Comparison of ENCODE assay signal across 17 cellular contexts in genomic region chr5:73150872-73151271, GRCh38. TPM values are rescaled to one million over a fixed set of nuclear protein-coding genes. Genes with fewer than 3 reads are reported as not detected.
DNase-seq lines count a peak whose midpoint lies in the region; ATAC-seq, FAIRE-seq and TF ChIP-seq lines count a peak whose summit lies in the region.
"Had no signal": no experiment of that assay in that cellular context is flagged by ENCODE, and none has a peak within 500 bp of the region (broad histone marks: within the 10 kb centered on the region; RNA-seq: fewer than 3 reads in every experiment).

No MANE protein-coding gene starts in this region.

- no peak overlapping the region for H3K18ac ChIP-seq in IMR-90 (ENCODE audit: low read depth, low read length)
- no peak overlapping the region for H3K18ac ChIP-seq in H1 (ENCODE audit: extremely low read depth, low read length)

- H3K23ac ChIP-seq in IMR-90 (ENCODE audit: low read depth, low read length), result no peak overlapping the region
- H3K23ac ChIP-seq in H1 (ENCODE audit: insufficient read length), result no peak overlapping the region

- H2BK12ac ChIP-seq in H1 (ENCODE audit: low read depth, low read length), result no peak overlapping the region

- H3K79me1 ChIP-seq in IMR-90 (ENCODE audit: low read depth in 1 of 2, low read length in 2 of 2) (no peaks in the 10 kb centered on the region), H1 (ENCODE audit: low read depth, low read length) (no peaks in the 10 kb centered on the region)

- H2BK20ac ChIP-seq in IMR-90 (ENCODE audit: low read depth, low read length) (no peak overlapping the region), H1 (ENCODE audit: low read length) (no peak overlapping the region)

- no peak overlapping the region for H3K14ac ChIP-seq in IMR-90 (replicated peaks; ENCODE audit: low read depth, low read length)
- no peak overlapping the region for H3K14ac ChIP-seq in H1 (ENCODE audit: insufficient read length)

- no peak overlapping the region for H2AK9ac ChIP-seq in IMR-90 (replicated peaks; ENCODE audit: low read depth, low read length, poor library complexity)

- no peak overlapping the region for H2BK120ac ChIP-seq in IMR-90 (ENCODE audit: low read depth, low read length)
- H2BK120ac ChIP-seq in H1 (replicated peaks; ENCODE audit: low read depth, low read length), result no peak overlapping the region

- TF ChIP-seq CTCF in IMR-90 (conservative IDR thresholded peaks at IDR 0.05; ENCODE audit: low read depth, low read length), result no peak
- TF ChIP-seq CTCF in H1 (IDR thresholded peaks at IDR 0.05; ENCODE audit: control extremely low read depth in 1 of 3, insufficient read depth in 1 of 3, low read depth in 1 of 3, low read length in 3 of 3), result no peak

- H4K5ac ChIP-seq in IMR-90 (ENCODE audit: low read depth, low read length), result no peak overlapping the region
- no peak overlapping the region for H4K5ac ChIP-seq in H1 (ENCODE audit: insufficient read length, low read depth, low read length)

- peak overlapping the region; percentile 29 for H2AFZ ChIP-seq in IMR-90 (replicated peaks; ENCODE audit: low read length, poor library complexity)
- peak overlapping the region; percentile 65; the same call in 1 of the 2 replicates for H2AFZ ChIP-seq in H1 (ENCODE audit: low read length)

- intact Hi-C loops in IMR-90 (cut with micrococcal nuclease), result no loop called here

- no peak overlapping the region for H4K8ac ChIP-seq in IMR-90 (ENCODE audit: low read depth in 2 of 2, low read length in 2 of 2)
- H4K8ac ChIP-seq in H1 (ENCODE audit: extremely low read depth, insufficient read depth, low read length), result no peak overlapping the region

- no peak for TF ChIP-seq EP300 in H1 (IDR thresholded peaks at IDR 0.05; ENCODE audit: borderline replicate concordance in 1 of 2, low read depth in 2 of 2, low read length in 2 of 2)

- H3K27ac ChIP-seq in IMR-90 (ENCODE audit: insufficient read depth, low read length) (no peak overlapping the region), H1 (ENCODE audit: low read depth, low read length) (no peak overlapping the region), mucosa of rectum (ENCODE audit: low read depth in 2 of 2, low read length in 2 of 2) (peak overlapping the region; percentile 38 to 44), small intestine (ENCODE audit: low read depth in 1 of 2, low read length in 1 of 2) (peak overlapping the region in 1 of 2 donors; percentile 37)
- H3K27ac ChIP-seq: BLaER1 treated with 17β-estradiol and CSF1 and Interleukin-3, amounts not matched to agents 10 nM and 100 nM had no signal

- H4K91ac ChIP-seq in IMR-90 (ENCODE audit: insufficient read depth, low read depth, low read length) (no peak overlapping the region), H1 (replicated peaks; ENCODE audit: insufficient read length, low read length) (no peak overlapping the region)

- H2AK5ac ChIP-seq in IMR-90 (ENCODE audit: low read depth, low read length), result no peak overlapping the region
- H2AK5ac ChIP-seq in H1 (ENCODE audit: low read depth, low read length), result no peak overlapping the region

- H2BK5ac ChIP-seq in IMR-90 (ENCODE audit: low read depth, low read length, poor library complexity, severe bottlenecking) (no peak overlapping the region), H1 (ENCODE audit: low read depth, low read length) (no peak overlapping the region)

- TF ChIP-seq RAD21 in IMR-90 (IDR thresholded peaks at IDR 0.05; ENCODE audit: low read length) (no peak), H1 (IDR thresholded peaks at IDR 0.05 in 1 of 2, conservative IDR thresholded peaks at IDR 0.05 in 1 of 2; ENCODE audit: low read depth in 2 of 2, low read length in 2 of 2) (no peak)

- H2BK15ac ChIP-seq in IMR-90 (ENCODE audit: low read depth, low read length) (no peak overlapping the region), H1 (ENCODE audit: low read length) (no peak overlapping the region)

- H3K9me3 ChIP-seq in IMR-90 (ENCODE audit: control insufficient read depth, insufficient read depth, low read length), result no peaks in the 10 kb centered on the region
- H3K9me3 ChIP-seq in H1 (ENCODE audit: insufficient read depth in 2 of 2, low read depth in 1 of 2, low read length in 1 of 2), result no peaks in the 10 kb centered on the region
- no peaks in the 10 kb centered on the region for H3K9me3 ChIP-seq in mucosa of rectum (ENCODE audit: control insufficient read depth in 2 of 2, low read length in 2 of 2)
- no peaks in the 10 kb centered on the region for H3K9me3 ChIP-seq in small intestine (ENCODE audit: control insufficient read depth, low read depth)
- H3K9me3 ChIP-seq: BLaER1 treated with 17β-estradiol and CSF1 and Interleukin-3, amounts not matched to agents 10 nM and 100 nM had no signal

- H3K9ac ChIP-seq in IMR-90 (ENCODE audit: low read depth, low read length) (no peak overlapping the region), H1 (replicated peaks in 1 of 4; ENCODE audit: extremely low read depth in 1 of 4, low read depth in 3 of 4, low read length in 3 of 4) (no peak overlapping the region), mucosa of rectum (ENCODE audit: low read depth in 1 of 2, low read length in 2 of 2) (peak overlapping the region in 1 of 2 donors; percentile 29)
- H3K9ac ChIP-seq: BLaER1 treated with 17β-estradiol and CSF1 and Interleukin-3, amounts not matched to agents 10 nM and 100 nM had no signal

- H3K27me3 ChIP-seq in IMR-90 (ENCODE audit: control insufficient read depth, insufficient read depth, low read length) (peaks cover 3% of the 10 kb centered on the region), H1 (replicated peaks in 1 of 4; ENCODE audit: control insufficient read depth in 3 of 4, extremely low read depth in 1 of 4, insufficient read depth in 3 of 4, low read length in 3 of 4) (no peaks in the 10 kb centered on the region), mucosa of rectum (ENCODE audit: control insufficient read depth in 2 of 2, insufficient read depth in 2 of 2, low read length in 2 of 2) (no peaks in the 10 kb centered on the region), small intestine (ENCODE audit: control insufficient read depth in 2 of 2, insufficient read depth in 2 of 2, low read length in 2 of 2) (no peaks in the 10 kb centered on the region)

- ATAC-seq in IMR-90 (ENCODE audit: low read depth) (no peak), GM21717 (IDR thresholded peaks at IDR 0.05; ENCODE audit: unreplicated experiment) (no peak)

- CTCF ChIA-PET in IMR-90 (lab: Yijun Ruan, JAX) (no interaction called here), H1 (lab: Charles Lee; ENCODE audit: partially characterized antibody) (interaction anchor here (1.1 to 3.6 kb wide), 7 partner anchors 14 to 67 kb away, joined by 3 to 39 read pairs (median 12); partner anchors contain the start of gene TMEM174)

- TF ChIP-seq POLR2A in IMR-90 (IDR thresholded peaks at IDR 0.05; ENCODE audit: low read depth, low read length), result no peak
- TF ChIP-seq POLR2A in H1 (IDR thresholded peaks at IDR 0.05; ENCODE audit: control extremely low read depth in 1 of 2, low read depth in 2 of 2, low read length in 2 of 2), result no peak

- H3K4me1 ChIP-seq in IMR-90 (ENCODE audit: control insufficient read depth, insufficient read depth, low read length) (peaks cover 3% of the 10 kb centered on the region; the same call in 1 of the 2 replicates), H1 (replicated peaks in 1 of 4; ENCODE audit: control insufficient read depth in 3 of 4, insufficient read depth in 4 of 4, low read length in 3 of 4) (peaks cover 0 to 2% (median under 1%) of the 10 kb centered on the region in 4 experiments; a peak in 1 of 7 replicates), mucosa of rectum (ENCODE audit: control insufficient read depth in 2 of 2, insufficient read depth in 2 of 2, low read length in 2 of 2) (peaks cover 12 to 19% of the 10 kb centered on the region in 2 donors), small intestine (ENCODE audit: control insufficient read depth in 2 of 2, insufficient read depth in 1 of 2, low read depth in 1 of 2, low read length in 1 of 2) (peaks cover 0 to 3% of the 10 kb centered on the region in 2 donors)

- in situ Hi-C loops in IMR-90 (cut with MboI; ENCODE audit: low sequenced_read_pairs), result no loop called here

- dilution Hi-C loops in IMR-90 (cut with HindIII; ENCODE audit: low sequenced_read_pairs, unreplicated experiment), result no loop called here

- no peak overlapping the region for H3K4me3 ChIP-seq in IMR-90 (ENCODE audit: insufficient read depth, low read depth, low read length)
- H3K4me3 ChIP-seq in H1 (ENCODE audit: extremely low read depth in 1 of 4, insufficient read depth in 2 of 4, low read depth in 3 of 4, low read length in 4 of 4), result no peak overlapping the region
- H3K4me3 ChIP-seq in mucosa of rectum (ENCODE audit: low read length in 2 of 2), result no peak overlapping the region
- H3K4me3 ChIP-seq in small intestine (ENCODE audit: low read depth in 1 of 2, low read length in 2 of 2), result no peak overlapping the region
- H3K4me3 ChIP-seq: BLaER1 treated with 17β-estradiol and CSF1 and Interleukin-3, amounts not matched to agents 10 nM and 100 nM had no signal

- H3K9me1 ChIP-seq in IMR-90 (ENCODE audit: insufficient read depth, low read length), result 0 out of 2 replicates have a peak, but pooled peaks cover 3% of the 10 kb centered on the region

- H3K56ac ChIP-seq in IMR-90 (ENCODE audit: extremely low read depth, insufficient read depth, low read length) (no peak overlapping the region), H1 (replicated peaks; ENCODE audit: insufficient read length, low read depth, low read length) (no peak overlapping the region)

- H3K4me2 ChIP-seq in IMR-90 (ENCODE audit: low read depth, low read length) (no peak overlapping the region), H1 (ENCODE audit: insufficient read depth in 1 of 2, low read depth in 2 of 2, low read length in 2 of 2) (no peak overlapping the region)
- H3K4me2 ChIP-seq: BLaER1 treated with 17β-estradiol and CSF1 and Interleukin-3, amounts not matched to agents 10 nM and 100 nM had no signal

- 50% methylated on average over 2 of the region's 7 CpGs; no CpG with 5 or more reads in 1 of the 2 experiments for WGBS in IMR-90 (ENCODE audit: extremely low coverage in 2 of 2, insufficient read length in 1 of 2), 2 experiments
- whole genome bisulfite sequencing in H1 (ENCODE audit: extremely low coverage in 1 of 2, insufficient coverage in 1 of 2, insufficient read length in 1 of 2, insufficient replicate concordance in 2 of 2, low coverage in 1 of 2, low lambda C conversion rate in 2 of 2, missing lambda C conversion rate in 1 of 2), 2 experiments, result 81% methylated on average over 7 of the region's 7 CpGs; no CpG with 5 or more reads in 1 of the 2 experiments
- WGBS in small intestine, 3 donors, result 23 to 54% (median 34%) methylated on average over 7 of the region's 7 CpGs

- H3K36me3 ChIP-seq in IMR-90 (ENCODE audit: control insufficient read depth, insufficient read depth, low read length) (no peaks in the 10 kb centered on the region), H1 (ENCODE audit: control insufficient read depth in 2 of 4, insufficient read depth in 4 of 4, low read length in 3 of 4) (no peaks in the 10 kb centered on the region), mucosa of rectum (ENCODE audit: control insufficient read depth in 2 of 2, insufficient read depth in 2 of 2, low read length in 2 of 2) (no peaks in the 10 kb centered on the region), small intestine (ENCODE audit: control insufficient read depth in 2 of 2, insufficient read depth in 2 of 2, low read length in 2 of 2) (no peaks in the 10 kb centered on the region)
- H3K36me3 ChIP-seq: BLaER1 treated with 17β-estradiol and CSF1 and Interleukin-3, amounts not matched to agents 10 nM and 100 nM had no signal

- DNase-seq in IMR-90 (no peak), H1 (ENCODE audit: low read depth in 1 of 2, low spot score in 2 of 2) (no peak), small intestine (peak; percentile 79), GF-D8 (lab: John Stamatoyannopoulos, UW) (no peak), NCI-H226 (no peak), GM19240 (ENCODE audit: insufficient read length, low spot score) (no peak)
- DNase-seq: ACHN; CD4-positive, CD25-positive, alpha-beta regulatory T cell; DMS53; H7 had no signal

- POLR2A ChIA-PET in IMR-90 (lab: Charles Lee; ENCODE audit: unreplicated experiment) (no interaction called here), H1 (lab: Charles Lee; ENCODE audit: partially characterized antibody) (no interaction called here)

- no peaks in the 10 kb centered on the region for H3K23me2 ChIP-seq in H1 (ENCODE audit: low read depth, low read length)

- FAIRE-seq in H1 (lab: Jason Lieb, UNC) (no peak), small intestine (lab: Jason Lieb, UNC) (no peak)
- FAIRE-seq: GM12892, GM19239 had no signal

- no peaks in the 10 kb centered on the region for H3K79me2 ChIP-seq in H1 (ENCODE audit: control insufficient read depth in 1 of 2, insufficient read depth in 2 of 2, low read length in 2 of 2)

- no peaks in the 10 kb centered on the region for H4K20me1 ChIP-seq in IMR-90 (ENCODE audit: insufficient read depth, low read length)
- no peaks in the 10 kb centered on the region for H4K20me1 ChIP-seq in H1 (replicated peaks in 1 of 2; ENCODE audit: control insufficient read depth in 1 of 2, insufficient read depth in 2 of 2, low read length in 2 of 2)

- H3K4ac ChIP-seq in IMR-90 (ENCODE audit: low read depth, low read length) (no peak overlapping the region), H1 (replicated peaks; ENCODE audit: insufficient read length, low read depth, low read length) (no peak overlapping the region)

- no TSS peak for BruUV-seq in IMR-90 (replicated peaks; lab: Mats Ljungman, UMichigan)

RNA-seq across cellular contexts. Expression of gene TMEM174, which starts 22.1 kb away (rescaled TPM):
- not detected in 2 replicates for total RNA-seq in IMR-90 (2012; rRNA removed)
- polyA plus RNA-seq in IMR-90 (2012; rRNA removed) (not detected in 2 replicates), H1 (2011; rRNA removed) (not detected in 2 replicates), small intestine (not detected)
- not detected in 2 replicates for polyA plus RNA-seq in IMR-90 (2012; cell fraction: cytosol; rRNA removed)
- not detected in 2 replicates for polyA plus RNA-seq in IMR-90 (2012; cell fraction: nucleus; rRNA removed; ENCODE audit: low replicate concordance)
- not detected in 2 replicates for total RNA-seq in H1 (2021; fragmentation: NEBNext Ultra II Directional; extraction: Animal tissue kit (Norgen Biotek cat#: 25700))
- polyA plus RNA-seq in H1 (2011; cell fraction: cytosol; rRNA removed), result not detected
- not detected for polyA plus RNA-seq in H1 (2011; cell fraction: nucleus; rRNA removed)
- polyA plus RNA-seq in H1 (2012, experiment 1 of 2), result not detected in 4 replicates
- polyA plus RNA-seq in H1 (2012, experiment 2 of 2), result not detected
- not detected for polyA plus RNA-seq in H1 (2013, experiment 1 of 2)
- polyA plus RNA-seq in H1 (2013, experiment 2 of 2), result not detected
- not detected in 2 replicates for polyA minus RNA-seq in H1 (2011; rRNA and poly(A)+ RNA removed)
- not detected for polyA minus RNA-seq in H1 (2011; cell fraction: cytosol; rRNA and poly(A)+ RNA removed)
- polyA minus RNA-seq in H1 (2011; cell fraction: nucleus; rRNA and poly(A)+ RNA removed), result not detected
- total RNA-seq: A172; CD4-positive, CD25-positive, alpha-beta regulatory T cell; H7; HT1080 had no signal
- polyA plus RNA-seq: CD4-positive, CD25-positive, alpha-beta regulatory T cell had no signal

RNA-seq across cellular contexts. Expression of gene TMEM171, which starts 30.5 kb away (rescaled TPM):
- 3.0 and 3.3 TPM in 2 replicates for total RNA-seq in IMR-90 (2012; rRNA removed)
- polyA plus RNA-seq in IMR-90 (2012; rRNA removed), result 4.9 and 5.1 TPM in 2 replicates
- polyA plus RNA-seq in IMR-90 (2012; cell fraction: cytosol; rRNA removed), result 9.6 and 12.6 TPM in 2 replicates
- 3.5 and 4.1 TPM in 2 replicates for polyA plus RNA-seq in IMR-90 (2012; cell fraction: nucleus; rRNA removed; ENCODE audit: low replicate concordance)
- 1.0 and 1.5 TPM in 2 replicates for total RNA-seq in H1 (2021; fragmentation: NEBNext Ultra II Directional; extraction: Animal tissue kit (Norgen Biotek cat#: 25700))
- polyA plus RNA-seq in H1 (2011; rRNA removed), result 2.2 and 3.2 TPM in 2 replicates
- 2.7 TPM for polyA plus RNA-seq in H1 (2011; cell fraction: cytosol; rRNA removed)
- polyA plus RNA-seq in H1 (2011; cell fraction: nucleus; rRNA removed), result 1.4 TPM
- 1.0 to 1.8 TPM (median 1.3 TPM) in 4 replicates for polyA plus RNA-seq in H1 (2012, experiment 1 of 2)
- polyA plus RNA-seq in H1 (2012, experiment 2 of 2), result 1.2 TPM
- 1.5 TPM for polyA plus RNA-seq in H1 (2013, experiment 1 of 2)
- 2.4 TPM for polyA plus RNA-seq in H1 (2013, experiment 2 of 2)
- 0.68 and 1.4 TPM in 2 replicates for polyA minus RNA-seq in H1 (2011; rRNA and poly(A)+ RNA removed)
- polyA minus RNA-seq in H1 (2011; cell fraction: cytosol; rRNA and poly(A)+ RNA removed), result 1.2 TPM
- 1.6 TPM for polyA minus RNA-seq in H1 (2011; cell fraction: nucleus; rRNA and poly(A)+ RNA removed)
- 10 to 100 TPM in 1 of 3 donors, 1 to 10 TPM in 2; 5.1 to 38.1 (median 6.3) TPM for polyA plus RNA-seq in small intestine
- total RNA-seq: CD4-positive, CD25-positive, alpha-beta regulatory T cell; HT1080 had no signal
- polyA plus RNA-seq: CD4-positive, CD25-positive, alpha-beta regulatory T cell had no signal

Comparison
In these comparisons a context has a peak if more than half of its experiments do, and no peak if none do; other contexts are left out.
1. H3K27ac ChIP-seq: peak in mucosa of rectum (2 of 2); none in IMR-90 (single experiment) and H1 (single experiment).